Comparison of ENCODE assay signal across 1 cellular context in the genomic region with DNA sequence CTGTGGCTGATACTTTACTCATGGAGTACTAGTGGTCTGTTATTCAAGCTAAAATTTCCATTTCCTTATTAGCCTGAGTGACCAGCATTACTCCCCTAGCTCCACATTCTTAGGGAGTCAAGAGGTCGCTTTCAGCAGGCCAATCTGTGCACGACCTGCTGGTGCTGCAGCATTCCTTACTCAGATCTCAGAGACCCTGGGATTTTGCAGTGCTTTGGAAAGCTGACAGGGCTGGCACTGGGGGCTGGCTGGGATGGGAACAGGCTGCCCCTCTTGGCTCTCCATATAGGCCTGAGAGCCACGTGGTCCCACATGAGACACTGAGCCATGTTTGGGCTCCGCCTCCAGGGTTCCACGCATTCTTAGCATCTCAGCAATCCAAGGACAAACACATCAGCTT.
TF ChIP-seq lines count a peak whose summit lies in the region.

No MANE protein-coding gene starts in this region.

TF ChIP-seq in GM23338, 12 proteins besides CTCF, POLR2A, EP300 and RAD21:
- TF ChIP-seq ZNF462 (CRISPR knock-in tag; IDR thresholded peaks at IDR 0.05) (no peak), ZNF331 (CRISPR knock-in tag; IDR thresholded peaks at IDR 0.05; ENCODE audit: low read depth) (no peak), POLR2AphosphoS5 (IDR thresholded peaks at IDR 0.05; ENCODE audit: low read depth) (no peak), EZH2phosphoT487 (IDR thresholded peaks at IDR 0.05; ENCODE audit: unreplicated experiment) (no peak), ZNF114 (CRISPR knock-in tag; IDR thresholded peaks at IDR 0.05) (no peak), JUNB (IDR thresholded peaks at IDR 0.05; ENCODE audit: unreplicated experiment) (no peak), CREB1 (CRISPR knock-in tag; IDR thresholded peaks at IDR 0.05; ENCODE audit: low read depth) (no peak), EZH2 (IDR thresholded peaks at IDR 0.05; ENCODE audit: low read depth, unreplicated experiment) (no peak), STAT1 (IDR thresholded peaks at IDR 0.05; ENCODE audit: unreplicated experiment) (no peak), REST (IDR thresholded peaks at IDR 0.05; ENCODE audit: unreplicated experiment) (no peak), ETS1 (IDR thresholded peaks at IDR 0.05) (no peak), NANOG (IDR thresholded peaks at IDR 0.05; ENCODE audit: borderline replicate concordance) (no peak)
